ENCODE assay signal across 18 cellular contexts in the genomic region with DNA sequence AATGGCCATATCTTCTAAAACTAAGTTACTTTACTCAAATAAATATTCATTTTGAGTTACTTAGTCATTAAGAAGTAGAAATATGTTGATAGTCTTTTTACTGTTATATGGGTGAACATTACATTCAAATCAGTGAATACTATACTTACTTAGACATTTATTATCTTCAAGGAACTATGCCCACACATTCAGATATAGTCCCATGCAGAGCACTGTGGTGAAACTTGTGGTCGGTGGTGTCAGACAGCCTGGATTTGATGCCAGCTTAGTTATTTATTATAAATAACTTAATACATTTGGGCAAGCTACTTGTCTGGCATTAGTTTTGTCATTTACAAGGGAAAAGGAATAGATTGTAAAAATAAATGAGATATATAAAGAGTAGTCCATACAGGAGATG.
DNase-seq lines count a peak whose midpoint lies in the region; ATAC-seq, FAIRE-seq and TF ChIP-seq lines count a peak whose summit lies in the region.
"Had no signal": no experiment of that assay in that cellular context is flagged by ENCODE, and none has a peak within 500 bp of the region (broad histone marks: within the 10 kb centered on the region; RNA-seq: fewer than 3 reads in every experiment).

No MANE protein-coding gene starts in this region.

- H3K36me3 ChIP-seq in K562 (ENCODE audit: control insufficient read depth, insufficient read depth, low read length) (no peaks in the 10 kb centered on the region), lower lobe of right lung (no peaks in the 10 kb centered on the region), Peyer's patch (no peaks in the 10 kb centered on the region)

- TF ChIP-seq EP300 in K562 (IDR thresholded peaks at IDR 0.05; ENCODE audit: low read length), result no peak

- CTCF ChIA-PET in K562 (lab: Yijun Ruan, JAX; ENCODE audit: low intra/inter-chr PET ratio), result no interaction called here

- no peak for TF ChIP-seq CTCF in CD14-positive monocyte (IDR thresholded peaks at IDR 0.05)
- TF ChIP-seq CTCF in K562 (IDR thresholded peaks at IDR 0.05 in 2 of 3, conservative IDR thresholded peaks at IDR 0.05 in 1 of 3; ENCODE audit: insufficient read depth in 2 of 3, low read depth in 1 of 3, low read length in 3 of 3), result no peak
- TF ChIP-seq CTCF in lower lobe of right lung (IDR thresholded peaks at IDR 0.05), result no peak
- TF ChIP-seq CTCF in Peyer's patch (IDR thresholded peaks at IDR 0.05), result no peak

- H3K27me3 ChIP-seq in K562 (ENCODE audit: control insufficient read depth in 2 of 2, insufficient read depth in 2 of 2, low read length in 2 of 2) (no peaks in the 10 kb centered on the region), lower lobe of right lung (ENCODE audit: low read depth) (no peaks in the 10 kb centered on the region), Peyer's patch (no peaks in the 10 kb centered on the region)

- H3K4me2 ChIP-seq in K562 (ENCODE audit: insufficient read depth, low read length), result no peak overlapping the region

- peak overlapping the region in 1 of 7 donors; percentile 10 for H3K27ac Mint-ChIP-seq in CD14-positive monocyte
- H3K27ac Mint-ChIP-seq: HFFc6 had no signal

- H3K27ac ChIP-seq in K562 (ENCODE audit: extremely low read depth, low read depth, low read length) (no peak overlapping the region), lower lobe of right lung (no peak overlapping the region), Peyer's patch (no peak overlapping the region)
- H3K27ac ChIP-seq: SK-N-MC had no signal

- ATAC-seq in K562 (no peak), lower lobe of right lung (no peak), GM18868 (IDR thresholded peaks at IDR 0.05; ENCODE audit: unreplicated experiment) (no peak)

- peaks cover 0 to 3% (median 0%) of the 10 kb centered on the region in 3 donors for H3K27me3 Mint-ChIP-seq in CD14-positive monocyte (ENCODE audit: low read depth in 3 of 3)

- BruUV-seq in K562 (replicated peaks; lab: Mats Ljungman, UMichigan), result no TSS peak

- no peaks in the 10 kb centered on the region for H3K9me1 ChIP-seq in K562 (ENCODE audit: control insufficient read depth, insufficient read depth, low read length)

- H3K4me1 Mint-ChIP-seq in CD14-positive monocyte, result peaks cover 14% of the 10 kb centered on the region

- TF ChIP-seq POLR2A in K562 (conservative IDR thresholded peaks at IDR 0.05), result no peak
- no peak for TF ChIP-seq POLR2A in Peyer's patch (IDR thresholded peaks at IDR 0.05)

- H3K4me3 Mint-ChIP-seq in CD14-positive monocyte, result peak overlapping the region; percentile 27 to 69
- H3K4me3 Mint-ChIP-seq: HFFc6 had no signal

- in situ Hi-C loops in K562 (cut with MboI), result no loop called here

- H4K20me1 ChIP-seq in K562 (replicated peaks; ENCODE audit: control insufficient read depth, insufficient read depth, low read length), result no peaks in the 10 kb centered on the region

- intact Hi-C loops in CD14-positive monocyte (cut with micrococcal nuclease) (no loop called here), K562 (cut with micrococcal nuclease) (no loop called here), lower lobe of right lung (cut with DNase I) (no loop called here)

- no peak overlapping the region for H3K9ac ChIP-seq in K562 (ENCODE audit: insufficient read depth in 1 of 2, low read depth in 2 of 2, low read length in 2 of 2)

- DNase-seq in CD14-positive monocyte (ENCODE audit: low spot score) (no peak), NCI-H226 (peak; percentile 21), K562 (ENCODE audit: extremely low read depth in 1 of 4, low spot score in 3 of 4) (no peak), renal cortical epithelial cell (ENCODE audit: low read depth) (peak; percentile 50), lower lobe of right lung (no peak), Peyer's patch (no peak)
- DNase-seq: C1 segment of cervical spinal cord, DMS79 treated with DMSO at 0.1 percent for 48 hours, H7, HFFc6, Karpas-422, NCI-H1092 treated with DMSO at 0.1 percent for 48 hours, NCI-H146, NCI-H2081 treated with DMSO at 0.1 percent for 48 hours, SHP77 had no signal

- 31% methylated on average over 1 of the region's 1 CpG for WGBS in K562 (ENCODE audit: insufficient coverage, low coverage, missing lambda C conversion rate)

- no peaks in the 10 kb centered on the region for H3K9me3 ChIP-seq in K562 (replicated peaks; ENCODE audit: control insufficient read depth, insufficient read depth, low read depth, low read length)
- H3K9me3 ChIP-seq in lower lobe of right lung, result no peaks in the 10 kb centered on the region
- H3K9me3 ChIP-seq in Peyer's patch, result no peaks in the 10 kb centered on the region

- H3K4me1 ChIP-seq in K562 (replicated peaks in 1 of 2; ENCODE audit: control insufficient read depth in 2 of 2, insufficient read depth in 2 of 2, low read length in 2 of 2) (no peaks in the 10 kb centered on the region), lower lobe of right lung (no peaks in the 10 kb centered on the region), Peyer's patch (no peaks in the 10 kb centered on the region)

- POLR2A ChIA-PET in K562 (lab: Yijun Ruan, JAX), result no interaction called here

- H3K4me3 ChIP-seq in K562 (no peak overlapping the region), lower lobe of right lung (no peak overlapping the region), Peyer's patch (no peak overlapping the region)
- H3K4me3 ChIP-seq: SK-N-MC had no signal

- H2AFZ ChIP-seq in K562 (ENCODE audit: low read depth, low read length), result peak overlapping the region; percentile 58

- no peak for TF ChIP-seq RAD21 in K562 (CRISPR knock-in tag; conservative IDR thresholded peaks at IDR 0.05 in 1 of 2, IDR thresholded peaks at IDR 0.05 in 1 of 2)

- H3K9me3 Mint-ChIP-seq in CD14-positive monocyte, result peaks cover 0 to 4% (median 0%) of the 10 kb centered on the region in 7 donors
- H3K9me3 Mint-ChIP-seq: HFFc6 had no signal

- FAIRE-seq in K562 (lab: Jason Lieb, UNC), result no peak
- FAIRE-seq: G401.6 had no signal

- no peaks in the 10 kb centered on the region for H3K79me2 ChIP-seq in K562 (ENCODE audit: control insufficient read depth, insufficient read depth, low read length)

- H3K36me3 Mint-ChIP-seq in CD14-positive monocyte, result no peaks in the 10 kb centered on the region

TF ChIP-seq in K562, 482 proteins besides CTCF, POLR2A, EP300 and RAD21:
- TF ChIP-seq ARHGAP35 (IDR thresholded peaks at IDR 0.05; ENCODE audit: partially characterized antibody) (no peak), POLR2G (IDR thresholded peaks at IDR 0.05; ENCODE audit: low read depth, low read length) (no peak), ZNF384 (IDR thresholded peaks at IDR 0.05; ENCODE audit: low read depth, low read length) (no peak), ZBTB8A (IDR thresholded peaks at IDR 0.05; ENCODE audit: partially characterized antibody) (no peak), MYBL2 (IDR thresholded peaks at IDR 0.05; ENCODE audit: low read depth) (no peak), MYBL2 (CRISPR knock-in tag; IDR thresholded peaks at IDR 0.05; ENCODE audit: borderline replicate concordance) (no peak)
- TF ChIP-seq, protein P1, sequence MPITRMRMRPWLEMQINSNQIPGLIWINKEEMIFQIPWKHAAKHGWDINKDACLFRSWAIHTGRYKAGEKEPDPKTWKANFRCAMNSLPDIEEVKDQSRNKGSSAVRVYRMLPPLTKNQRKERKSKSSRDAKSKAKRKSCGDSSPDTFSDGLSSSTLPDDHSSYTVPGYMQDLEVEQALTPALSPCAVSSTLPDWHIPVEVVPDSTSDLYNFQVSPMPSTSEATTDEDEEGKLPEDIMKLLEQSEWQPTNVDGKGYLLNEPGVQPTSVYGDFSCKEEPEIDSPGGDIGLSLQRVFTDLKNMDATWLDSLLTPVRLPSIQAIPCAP (CRISPR knock-in tag; IDR thresholded peaks at IDR 0.05; ENCODE audit: borderline replicate concordance), result no peak
- TF ChIP-seq, protein P2, sequence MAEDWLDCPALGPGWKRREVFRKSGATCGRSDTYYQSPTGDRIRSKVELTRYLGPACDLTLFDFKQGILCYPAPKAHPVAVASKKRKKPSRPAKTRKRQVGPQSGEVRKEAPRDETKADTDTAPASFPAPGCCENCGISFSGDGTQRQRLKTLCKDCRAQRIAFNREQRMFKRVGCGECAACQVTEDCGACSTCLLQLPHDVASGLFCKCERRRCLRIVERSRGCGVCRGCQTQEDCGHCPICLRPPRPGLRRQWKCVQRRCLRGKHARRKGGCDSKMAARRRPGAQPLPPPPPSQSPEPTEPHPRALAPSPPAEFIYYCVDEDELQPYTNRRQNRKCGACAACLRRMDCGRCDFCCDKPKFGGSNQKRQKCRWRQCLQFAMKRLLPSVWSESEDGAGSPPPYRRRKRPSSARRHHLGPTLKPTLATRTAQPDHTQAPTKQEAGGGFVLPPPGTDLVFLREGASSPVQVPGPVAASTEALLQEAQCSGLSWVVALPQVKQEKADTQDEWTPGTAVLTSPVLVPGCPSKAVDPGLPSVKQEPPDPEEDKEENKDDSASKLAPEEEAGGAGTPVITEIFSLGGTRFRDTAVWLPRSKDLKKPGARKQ (CRISPR knock-in tag; IDR thresholded peaks at IDR 0.05), result no peak
- TF ChIP-seq, protein P3, sequence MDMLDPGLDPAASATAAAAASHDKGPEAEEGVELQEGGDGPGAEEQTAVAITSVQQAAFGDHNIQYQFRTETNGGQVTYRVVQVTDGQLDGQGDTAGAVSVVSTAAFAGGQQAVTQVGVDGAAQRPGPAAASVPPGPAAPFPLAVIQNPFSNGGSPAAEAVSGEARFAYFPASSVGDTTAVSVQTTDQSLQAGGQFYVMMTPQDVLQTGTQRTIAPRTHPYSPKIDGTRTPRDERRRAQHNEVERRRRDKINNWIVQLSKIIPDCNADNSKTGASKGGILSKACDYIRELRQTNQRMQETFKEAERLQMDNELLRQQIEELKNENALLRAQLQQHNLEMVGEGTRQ (CRISPR knock-in tag; IDR thresholded peaks at IDR 0.05), result no peak
TF ChIP-seq in K562: peak in this region for 0.

Comparison
In these comparisons a context has a peak if more than half of its experiments do, and no peak if none do; other contexts are left out.
1. DNase-seq: peak in NCI-H226 (single experiment) and renal cortical epithelial cell (single experiment); none in CD14-positive monocyte (single experiment), K562 (0 of 4), lower lobe of right lung (single experiment) and Peyer's patch (0 of 3).